Comparison of ENCODE assay signal across 13 cellular contexts in the genomic region with DNA sequence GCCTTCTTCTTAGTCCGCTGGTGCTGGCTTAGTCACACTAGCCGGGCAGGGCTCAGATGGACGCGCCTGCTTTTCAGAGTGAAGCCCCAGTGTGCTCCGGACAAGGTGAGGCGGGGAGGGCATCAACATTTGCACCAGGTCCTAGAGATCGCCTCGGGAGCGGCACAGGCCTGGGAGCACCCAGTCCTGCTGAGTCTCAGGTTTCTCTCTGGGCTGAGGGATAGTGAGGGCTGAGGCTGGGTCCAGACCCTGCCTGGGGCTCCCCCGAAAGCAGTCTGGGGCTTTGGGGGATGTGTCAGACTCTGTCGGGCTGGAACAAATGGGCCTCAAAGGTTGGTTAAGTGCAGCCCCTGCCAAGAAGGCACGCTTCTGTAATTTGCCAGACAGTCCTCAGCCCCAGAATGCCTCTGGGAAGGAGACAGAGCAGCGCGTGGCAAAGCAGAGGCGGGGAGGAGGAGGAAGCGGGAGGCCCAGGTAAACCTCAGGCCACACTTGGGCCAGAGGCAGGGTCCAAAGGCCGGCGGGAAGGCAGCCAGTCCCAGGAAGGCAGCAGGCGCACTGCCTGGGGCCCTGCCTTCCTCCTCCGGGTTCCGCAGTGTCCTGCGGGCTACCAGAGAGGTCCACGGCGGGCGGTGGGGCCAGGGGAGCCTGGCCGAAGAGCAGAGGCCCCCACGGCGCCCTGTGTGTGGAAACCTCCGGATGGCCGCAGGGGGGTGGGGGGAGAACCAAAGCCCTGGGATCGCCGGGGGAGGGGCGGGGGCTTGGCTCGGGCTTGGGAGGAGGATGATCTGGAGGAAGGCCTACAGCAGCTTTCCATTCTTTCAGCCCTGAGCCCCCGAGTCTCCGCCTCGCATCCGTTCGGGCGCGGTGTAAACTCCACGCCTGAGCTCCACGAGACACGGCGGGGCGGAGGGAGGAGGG. TPM values are rescaled to one million over a fixed set of nuclear protein-coding genes. Genes with fewer than 3 reads are reported as not detected.
A peak's percentile ranks its signal among the peaks of the same experiment; 100 is the strongest.
DNase-seq lines count a peak whose midpoint lies in the region; ATAC-seq, FAIRE-seq and TF ChIP-seq lines count a peak whose summit lies in the region.
"Had no signal": no experiment of that assay in that cellular context is flagged by ENCODE, and none has a peak within 500 bp of the region (broad histone marks: within the 10 kb centered on the region; RNA-seq: fewer than 3 reads in every experiment).

No MANE protein-coding gene starts in this region.

- peak overlapping the region; percentile 68 for H3K27ac ChIP-seq in HepG2 (ENCODE audit: extremely low read length, insufficient read depth, low read length)
- H3K27ac ChIP-seq: adrenal gland had no signal

- H3K4me3 Mint-ChIP-seq in endothelial cell (ENCODE audit: unreplicated experiment): no peak overlapping the region
- H3K4me3 Mint-ChIP-seq: stimulated activated effector memory CD8-positive, alpha-beta T cell treated with anti-CD3 and anti-CD28 coated beads, Interleukin-12 subunit alpha, Interleukin-12 subunit beta, amount 100 ng/mL, for 72 hours had no signal

- FAIRE-seq in HepG2 (lab: Jason Lieb, UNC): peak; percentile 47
- FAIRE-seq: TTC549 had no signal

- H3K4me1 ChIP-seq in HepG2 (ENCODE audit: insufficient read depth, low read length): peaks cover 32% of the 10 kb centered on the region

- H3K27me3 Mint-ChIP-seq in endothelial cell (ENCODE audit: unreplicated experiment): peaks cover 16% of the 10 kb centered on the region

- peaks cover 15% of the 10 kb centered on the region for H3K4me1 Mint-ChIP-seq in endothelial cell (ENCODE audit: unreplicated experiment)

- no peaks in the 10 kb centered on the region for H4K20me1 ChIP-seq in HepG2 (ENCODE audit: insufficient read depth, low read length)

- TF ChIP-seq EP300 in HepG2 (IDR thresholded peaks at IDR 0.05; ENCODE audit: low read depth in 2 of 2, low read length in 2 of 2) (peak in 1 of 2 experiments; percentile 53; a peak in 1 of 4 replicates), HepG2 (CRISPR knock-in tag; IDR thresholded peaks at IDR 0.05; ENCODE audit: borderline replicate concordance) (peak; percentile 72)

- peak; percentile 87 for DNase-seq in H7
- peak; percentile 27 for DNase-seq in amniotic epithelial cell (ENCODE audit: low read depth)
- peak; percentile 70 for DNase-seq in HepG2 (ENCODE audit: low spot score)
- peak; percentile 55 for DNase-seq in sciatic nerve (ENCODE audit: low spot score)
- no peak for DNase-seq in DMS79 treated with DMSO at 0.1 percent for 48 hours (lab: John Stamatoyannopoulos, UW)
- no peak for DNase-seq in endothelial cell (ENCODE audit: low spot score)
- DNase-seq: NCI-H226, RPMI8226 had no signal

- H3K79me2 ChIP-seq in HepG2 (ENCODE audit: insufficient read depth, low read length): no peaks in the 10 kb centered on the region

- WGBS in HepG2 (ENCODE audit: low lambda C conversion rate): 11% methylated on average over 17 of the region's 46 CpGs

- H3K27ac Mint-ChIP-seq in endothelial cell (ENCODE audit: unreplicated experiment): no peak overlapping the region

- TF ChIP-seq RAD21 in HepG2 (CRISPR knock-in tag; IDR thresholded peaks at IDR 0.05): peak; percentile 43

- in situ Hi-C loops in HepG2 (cut with HindIII; ENCODE audit: extremely low pct_ligation_motif_present, low pct_unique_long_range_greater_than_20kb): loop anchor here (5.0 kb wide), 1 partner anchor 66 kb away; no protein-coding TSS in a partner anchor

- H3K27me3 ChIP-seq in H7 (ENCODE audit: control insufficient read depth, insufficient read depth, low read length): no peaks in the 10 kb centered on the region
- no peaks in the 10 kb centered on the region for H3K27me3 ChIP-seq in HepG2 (ENCODE audit: control insufficient read depth in 1 of 2, insufficient read depth in 2 of 2, low read length in 2 of 2)

- TF ChIP-seq POLR2A in HepG2 (IDR thresholded peaks at IDR 0.05; ENCODE audit: insufficient read depth in 1 of 2, low read depth in 2 of 2, low read length in 2 of 2): peak; percentile 63 to 69

- POLR2A ChIA-PET in HepG2 (lab: Yijun Ruan, JAX): interaction anchor here (0.8 to 1.2 kb wide), 6 partner anchors 11 to 100 kb away, joined by 3 to 5 read pairs (median 4); no protein-coding TSS in a partner anchor

- H3K36me3 ChIP-seq in H7 (replicated peaks; ENCODE audit: control insufficient read depth, insufficient read depth, low read length): peaks cover 4% of the 10 kb centered on the region
- H3K36me3 ChIP-seq in HepG2 (replicated peaks in 1 of 2; ENCODE audit: control insufficient read depth in 1 of 2, insufficient read depth in 2 of 2, low read length in 2 of 2): peaks cover 5 to 21% of the 10 kb centered on the region in 2 experiments

- H3K9me3 Mint-ChIP-seq in endothelial cell (ENCODE audit: unreplicated experiment): no peaks in the 10 kb centered on the region
- H3K9me3 Mint-ChIP-seq: stimulated activated effector memory CD8-positive, alpha-beta T cell treated with anti-CD3 and anti-CD28 coated beads, Interleukin-12 subunit alpha, Interleukin-12 subunit beta, amount 100 ng/mL, for 72 hours had no signal

- H2AFZ ChIP-seq in HepG2 (ENCODE audit: low read length): no peak overlapping the region

- peak overlapping the region; percentile 26; the same call in 1 of the 2 replicates for H3K9ac ChIP-seq in HepG2 (ENCODE audit: insufficient read depth, low read depth, low read length)

- no TSS peak for BruUV-seq in HepG2 (replicated peaks; lab: Mats Ljungman, UMichigan)

- no peaks in the 10 kb centered on the region for H3K9me3 ChIP-seq in HepG2 (ENCODE audit: low read length)
- H3K9me3 ChIP-seq: adrenal gland had no signal

- H3K4me3 ChIP-seq in H7 (ENCODE audit: insufficient read depth, low read depth, low read length) (no peak overlapping the region), HepG2 (replicated peaks in 1 of 3; ENCODE audit: insufficient read depth in 1 of 3, low read depth in 2 of 3, low read length in 3 of 3) (peak overlapping the region; percentile 33 to 63 (median 35); a peak in 5 of 6 replicates)
- H3K4me3 ChIP-seq: adrenal gland had no signal

- H3K36me3 Mint-ChIP-seq in endothelial cell (ENCODE audit: low read depth, unreplicated experiment): peaks cover 20% of the 10 kb centered on the region

- CTCF ChIA-PET in HepG2 (lab: Yijun Ruan, JAX; ENCODE audit: low intra/inter-chr PET ratio, low total read pairs): interaction anchor here (2.1 to 3.7 kb wide), 2 partner anchors 69 to 90 kb away, joined by 13 to 37 read pairs; no protein-coding TSS in a partner anchor

- intact Hi-C loops in HepG2 (cut with micrococcal nuclease; ENCODE audit: unreplicated experiment): loop anchor here (1.0 to 2.0 kb wide), 2 partner anchors 68 to 71 kb away; no protein-coding TSS in a partner anchor
- intact Hi-C loops in sciatic nerve (cut with DNase I): no loop called here

- TF ChIP-seq CTCF in HepG2 (CRISPR knock-in tag; IDR thresholded peaks at IDR 0.05): peak; percentile 14; the same call in 1 of the 2 replicates
- TF ChIP-seq CTCF in endothelial cell (IDR thresholded peaks at IDR 0.05; ENCODE audit: unreplicated experiment): no peak

- H3K4me2 ChIP-seq in HepG2 (ENCODE audit: low read depth, low read length): peak overlapping the region; percentile 81

- ATAC-seq in HepG2: peak; percentile 88
- ATAC-seq in sciatic nerve: peak; percentile 33
- no peak for ATAC-seq in HG03095 (IDR thresholded peaks at IDR 0.05; ENCODE audit: unreplicated experiment)
- no peak for ATAC-seq in HG02970 (IDR thresholded peaks at IDR 0.05; ENCODE audit: low FRiP score, unreplicated experiment)

TF ChIP-seq in HepG2, 621 proteins besides CTCF, POLR2A, EP300 and RAD21 (continues in another document):
- TF ChIP-seq ZNF850 (CRISPR knock-in tag; conservative IDR thresholded peaks at IDR 0.05) (no peak), SALL1 (CRISPR knock-in tag; IDR thresholded peaks at IDR 0.05) (peak; percentile 82), SP1 (IDR thresholded peaks at IDR 0.05) (no peak), SP1 (CRISPR knock-in tag; IDR thresholded peaks at IDR 0.05) (0 out of 2 replicates have a peak, but pooled peaks have one; percentile 24), NCOA1 (CRISPR knock-in tag; IDR thresholded peaks at IDR 0.05) (no peak)

RNA-seq across cellular contexts. Expression of gene ATP2A3, which starts 39.5 kb away (rescaled TPM):
- total RNA-seq in H7 (2014; rRNA removed; shearing (Covaris generic)): 5.7 and 5.8 TPM in 2 replicates
- total RNA-seq in HepG2 (2016; rRNA removed; fragmentation: Illumina TruSeq; extraction: Trizol): not detected in 2 replicates
- total RNA-seq in HepG2 (2016; cell fraction: cytosol; rRNA removed; fragmentation: Illumina TruSeq; extraction: Trizol; ENCODE audit: low read depth): not detected in 2 replicates
- total RNA-seq in HepG2 (2016; cell fraction: insoluble cytoplasmic fraction; rRNA removed; fragmentation: Illumina TruSeq; extraction: Trizol): not detected in 2 replicates
- not detected in 2 replicates for total RNA-seq in HepG2 (2016; cell fraction: membrane; rRNA removed; fragmentation: Illumina TruSeq; extraction: Trizol)
- total RNA-seq in HepG2 (2016; cell fraction: nucleus; rRNA removed; fragmentation: Illumina TruSeq; extraction: Trizol): not detected in 2 replicates
- polyA plus RNA-seq in HepG2 (2011; rRNA removed): 0.07 and 0.10 TPM in 2 replicates
- polyA plus RNA-seq in HepG2 (2011; cell fraction: cytosol; rRNA removed): 0.03 and 0.14 TPM in 2 replicates
- 0.16 and 0.40 TPM in 2 replicates for polyA plus RNA-seq in HepG2 (2011; cell fraction: nucleus; rRNA removed)
- polyA plus RNA-seq in HepG2 (2012): 0.15 and 0.25 TPM in 2 replicates
- polyA plus RNA-seq in HepG2 (2016; cell fraction: cytosol; fragmentation: Illumina TruSeq; extraction: Trizol; ENCODE audit: low read depth): not detected in 2 replicates
- not detected in 2 replicates for polyA plus RNA-seq in HepG2 (2016; cell fraction: insoluble cytoplasmic fraction; fragmentation: Illumina TruSeq; extraction: Trizol; ENCODE audit: low read depth)
- polyA plus RNA-seq in HepG2 (2016; cell fraction: membrane; fragmentation: Illumina TruSeq; extraction: Trizol; ENCODE audit: low read depth): not detected in 2 replicates
- polyA plus RNA-seq in HepG2 (2016; cell fraction: nucleus; fragmentation: Illumina TruSeq; extraction: Trizol; ENCODE audit: insufficient read depth, low read depth): not detected in 2 replicates
- polyA minus RNA-seq in HepG2 (2011; rRNA and poly(A)+ RNA removed; ENCODE audit: low replicate concordance): 0.52 and 1.2 TPM in 2 replicates
- not detected in 2 replicates for polyA minus RNA-seq in HepG2 (2011; cell fraction: cytosol; rRNA and poly(A)+ RNA removed)
- 0.13 TPM in 1 of 2 replicates, not detected in the other for polyA minus RNA-seq in HepG2 (2011; cell fraction: nucleus; rRNA and poly(A)+ RNA removed)
- total RNA-seq in sciatic nerve: 13.8 TPM
- 116 TPM for total RNA-seq in endothelial cell (ENCODE audit: unreplicated experiment)

Comparison
In these comparisons a context has a peak if more than half of its experiments do, and no peak if none do; other contexts are left out.
1. DNase-seq: peak in H7 (single experiment), amniotic epithelial cell (single experiment), HepG2 (single experiment) and sciatic nerve (single experiment); none in DMS79 treated with DMSO at 0.1 percent for 48 hours (single experiment) and endothelial cell (single experiment).
2. ATAC-seq: peak in HepG2 (single experiment) and sciatic nerve (single experiment); none in HG03095 (single experiment) and HG02970 (single experiment).